ENCODE assay signal across 1 cellular context in genomic region chr12:79689477-79690155, GRCh38.
TF ChIP-seq lines count a peak whose summit lies in the region.

No MANE protein-coding gene starts in this region.

TF ChIP-seq in IMR-90, 13 proteins besides CTCF, POLR2A, EP300 and RAD21 (continued from another document):
- TF ChIP-seq, protein P1, sequence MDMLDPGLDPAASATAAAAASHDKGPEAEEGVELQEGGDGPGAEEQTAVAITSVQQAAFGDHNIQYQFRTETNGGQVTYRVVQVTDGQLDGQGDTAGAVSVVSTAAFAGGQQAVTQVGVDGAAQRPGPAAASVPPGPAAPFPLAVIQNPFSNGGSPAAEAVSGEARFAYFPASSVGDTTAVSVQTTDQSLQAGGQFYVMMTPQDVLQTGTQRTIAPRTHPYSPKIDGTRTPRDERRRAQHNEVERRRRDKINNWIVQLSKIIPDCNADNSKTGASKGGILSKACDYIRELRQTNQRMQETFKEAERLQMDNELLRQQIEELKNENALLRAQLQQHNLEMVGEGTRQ (IDR thresholded peaks at IDR 0.05; ENCODE audit: low read depth, low read length): 0 out of 2 replicates have a peak, but pooled peaks have one; percentile 30
- TF ChIP-seq FOS (IDR thresholded peaks at IDR 0.05; ENCODE audit: low read depth, low read length): no peak
- no peak for TF ChIP-seq RCOR1 (IDR thresholded peaks at IDR 0.05; ENCODE audit: insufficient replicate concordance, low read length)
- no peak for TF ChIP-seq RFX5 (IDR thresholded peaks at IDR 0.05; ENCODE audit: low read depth, low read length)
- TF ChIP-seq SMC3 (IDR thresholded peaks at IDR 0.05; ENCODE audit: low read depth, low read length): no peak
- no peak for TF ChIP-seq BHLHE40 (IDR thresholded peaks at IDR 0.05; ENCODE audit: low read depth, low read length)
- TF ChIP-seq MAZ (IDR thresholded peaks at IDR 0.05; ENCODE audit: borderline replicate concordance, low read depth, low read length): 0 out of 2 replicates have a peak, but pooled peaks have one; percentile 10
- peak; percentile 93 for TF ChIP-seq MXI1 (IDR thresholded peaks at IDR 0.05; ENCODE audit: borderline replicate concordance, low read depth, low read length)
- no peak for TF ChIP-seq NFE2L2 (IDR thresholded peaks at IDR 0.05; ENCODE audit: low read depth, low read length)
- TF ChIP-seq, protein P2, sequence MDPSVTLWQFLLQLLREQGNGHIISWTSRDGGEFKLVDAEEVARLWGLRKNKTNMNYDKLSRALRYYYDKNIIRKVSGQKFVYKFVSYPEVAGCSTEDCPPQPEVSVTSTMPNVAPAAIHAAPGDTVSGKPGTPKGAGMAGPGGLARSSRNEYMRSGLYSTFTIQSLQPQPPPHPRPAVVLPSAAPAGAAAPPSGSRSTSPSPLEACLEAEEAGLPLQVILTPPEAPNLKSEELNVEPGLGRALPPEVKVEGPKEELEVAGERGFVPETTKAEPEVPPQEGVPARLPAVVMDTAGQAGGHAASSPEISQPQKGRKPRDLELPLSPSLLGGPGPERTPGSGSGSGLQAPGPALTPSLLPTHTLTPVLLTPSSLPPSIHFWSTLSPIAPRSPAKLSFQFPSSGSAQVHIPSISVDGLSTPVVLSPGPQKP (IDR thresholded peaks at IDR 0.05; ENCODE audit: borderline replicate concordance, low read depth, low read length): no peak
- no peak for TF ChIP-seq CHD1 (IDR thresholded peaks at IDR 0.05; ENCODE audit: low read depth, low read length)
- TF ChIP-seq MAFK (IDR thresholded peaks at IDR 0.05; ENCODE audit: low read depth, low read length): no peak
